In the genomic region with DNA sequence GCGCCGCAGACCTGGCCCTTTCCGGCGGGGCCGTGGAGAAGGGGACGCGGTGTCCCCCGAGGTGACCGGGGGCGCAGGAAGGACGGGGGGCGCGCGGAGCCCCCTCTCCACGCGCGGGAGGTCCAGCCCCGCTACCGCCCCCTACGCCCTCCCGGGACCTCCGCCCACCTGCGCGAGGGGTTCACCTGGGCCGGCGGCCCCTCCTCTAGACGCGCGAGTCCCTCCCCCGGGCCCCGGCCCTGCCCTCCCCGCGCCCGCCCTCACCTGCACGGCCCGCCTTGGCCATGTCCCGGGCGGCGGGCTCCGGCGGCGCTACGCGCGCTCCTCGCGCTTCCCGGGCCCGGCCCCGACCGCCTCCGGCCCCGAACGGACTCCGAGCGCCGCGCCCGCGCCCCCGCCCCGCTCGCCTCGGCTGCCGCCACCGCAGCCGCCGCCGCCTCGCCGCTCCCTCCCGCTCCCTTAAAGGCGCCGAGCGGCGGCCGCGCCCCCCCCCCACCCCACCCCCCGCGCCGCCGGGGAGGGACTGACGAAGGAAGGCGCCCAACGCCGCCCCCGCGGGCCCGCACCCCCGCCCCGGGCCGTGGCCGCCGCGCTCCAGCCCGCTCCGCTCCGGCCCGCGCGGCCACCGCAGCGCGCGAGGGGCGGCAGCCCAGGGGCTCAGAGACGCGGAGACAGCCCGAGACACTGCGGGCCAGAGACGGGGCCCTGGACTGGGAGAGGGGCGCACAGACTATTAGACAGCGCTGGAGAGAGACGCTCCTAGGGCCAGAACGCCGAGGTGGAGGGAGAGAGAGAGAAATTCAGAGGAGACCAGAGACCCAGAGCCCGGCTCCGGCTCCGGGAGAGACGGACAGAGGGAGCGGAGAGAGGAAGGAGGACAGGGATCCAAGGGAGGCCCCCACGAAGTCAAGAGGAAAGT, we compare ENCODE assay signal across 8 cellular contexts. TPM values are rescaled to one million over a fixed set of nuclear protein-coding genes. Genes with fewer than 3 reads are reported as not detected.
DNase-seq lines count a peak whose midpoint lies in the region; ATAC-seq and TF ChIP-seq lines count a peak whose summit lies in the region.

PITPNM3 (minus strand) TSS at position 435 of the 919 bp plus-strand sequence; CDS start at position 286, 149 bp downstream.

- H3K27ac ChIP-seq in mammary epithelial cell (ENCODE audit: insufficient read depth, low read depth, low read length), result peak within 1 kb of the TSS; percentile 42
- H3K27ac ChIP-seq in right lobe of liver, result peak within 1 kb of the TSS in 2 of 3 donors; percentile 21 to 33
- H3K27ac ChIP-seq in thymus (ENCODE audit: low read depth), result no peak within 1 kb of the TSS

- H3K9me3 ChIP-seq in mammary epithelial cell (replicated peaks; ENCODE audit: insufficient read depth, low read length) (no peaks in the 10 kb centered on the region), right lobe of liver (no peaks in the 10 kb centered on the region), thymus (ENCODE audit: control insufficient read depth) (no peaks in the 10 kb centered on the region)

- CTCF ChIA-PET in mammary epithelial cell (lab: Charles Lee; ENCODE audit: low non-redundant PET), result no interaction called here

- no peak for TF ChIP-seq POLR2A in right lobe of liver (IDR thresholded peaks at IDR 0.05)

- ATAC-seq in right lobe of liver (peak; percentile 7 to 24 (median 16)), GM19463 (IDR thresholded peaks at IDR 0.05; ENCODE audit: unreplicated experiment) (no peak), GM21619 (IDR thresholded peaks at IDR 0.05; ENCODE audit: unreplicated experiment) (no peak), HG02852 (IDR thresholded peaks at IDR 0.05; ENCODE audit: unreplicated experiment) (no peak)

- peak within 1 kb of the TSS; percentile 58 for H3K4me3 Mint-ChIP-seq in activated T-cell treated with anti-CD3 and anti-CD28 coated beads, Interleukin-2, amount 50 U/mL, for 24 hours

- no peak for DNase-seq in activated T-cell treated with anti-CD3 and anti-CD28 coated beads, Interleukin-2, amount 50 U/mL, for 24 hours
- DNase-seq in activated T-cell treated with anti-CD3 and anti-CD28 coated beads, Interleukin-2, amount 50 U/mL, for 1 hour, result no peak
- peak; percentile 33 for DNase-seq in mammary epithelial cell
- no peak for DNase-seq in right lobe of liver

- no peak for TF ChIP-seq CTCF in mammary epithelial cell (conservative IDR thresholded peaks at IDR 0.05 in 1 of 2, IDR thresholded peaks at IDR 0.05 in 1 of 2; ENCODE audit: extremely low read depth in 1 of 2, insufficient read depth in 1 of 2, low read depth in 1 of 2, low read length in 2 of 2)
- TF ChIP-seq CTCF in right lobe of liver (IDR thresholded peaks at IDR 0.05), result no peak

- H3K27ac Mint-ChIP-seq in activated T-cell treated with anti-CD3 and anti-CD28 coated beads, Interleukin-2, amount 50 U/mL, for 24 hours, result no peak within 1 kb of the TSS

- H3K9ac ChIP-seq in mammary epithelial cell (ENCODE audit: insufficient read depth, low read length), result peak within 1 kb of the TSS; percentile 68

- intact Hi-C loops in mammary epithelial cell (cut with micrococcal nuclease), result no loop called here
- intact Hi-C loops in right lobe of liver (cut with DNase I), result no loop called here

- no TSS peak for BruUV-seq in mammary epithelial cell (replicated peaks; lab: Mats Ljungman, UMichigan)

- H3K4me2 ChIP-seq in mammary epithelial cell (ENCODE audit: insufficient read depth, low read depth, low read length), result peak within 1 kb of the TSS; percentile 98

- H3K36me3 ChIP-seq in mammary epithelial cell (ENCODE audit: insufficient read depth, low read length) (no peaks in the 10 kb centered on the region), right lobe of liver (no peaks in the 10 kb centered on the region), thymus (ENCODE audit: control insufficient read depth, insufficient read depth) (no peaks in the 10 kb centered on the region)

- H3K27me3 ChIP-seq in mammary epithelial cell (ENCODE audit: insufficient read depth, low read length) (no peaks in the 10 kb centered on the region), right lobe of liver (no peaks in the 10 kb centered on the region), thymus (ENCODE audit: control insufficient read depth, insufficient read depth) (peaks cover 40% of the 10 kb centered on the region)

- H3K4me1 ChIP-seq in mammary epithelial cell (ENCODE audit: insufficient read depth, low read length) (peaks cover 33% of the 10 kb centered on the region), right lobe of liver (peaks cover 0 to 6% (median 0%) of the 10 kb centered on the region in 4 donors), thymus (ENCODE audit: control insufficient read depth, insufficient read depth, low read length) (no peaks in the 10 kb centered on the region)

- H3K4me3 ChIP-seq in mammary epithelial cell (replicated peaks in 1 of 3; ENCODE audit: insufficient read depth in 1 of 3, low read depth in 2 of 3, low read length in 3 of 3) (peak within 1 kb of the TSS; percentile 65 to 75 (median 67)), right lobe of liver (peak within 1 kb of the TSS; percentile 38 to 51 (median 38)), thymus (ENCODE audit: low read length) (peak within 1 kb of the TSS; percentile 39)

- H4K20me1 ChIP-seq in mammary epithelial cell (ENCODE audit: insufficient read depth, low read length), result no peaks in the 10 kb centered on the region

- H3K79me2 ChIP-seq in mammary epithelial cell (ENCODE audit: insufficient read depth, low read length), result peaks cover 7% of the 10 kb centered on the region

- peaks cover 12% of the 10 kb centered on the region for H3K4me1 Mint-ChIP-seq in activated T-cell treated with anti-CD3 and anti-CD28 coated beads, Interleukin-2, amount 50 U/mL, for 24 hours (ENCODE audit: low read depth)

- peaks cover 61% of the 10 kb centered on the region for H3K27me3 Mint-ChIP-seq in activated T-cell treated with anti-CD3 and anti-CD28 coated beads, Interleukin-2, amount 50 U/mL, for 24 hours

- dilution Hi-C loops in mammary epithelial cell (cut with HindIII; ENCODE audit: low sequenced_read_pairs), result no loop called here

- 0% methylated on average over 1 of the region's 122 CpGs for WGBS in mammary epithelial cell (ENCODE audit: low coverage, missing lambda C conversion rate)
- WGBS in right lobe of liver (ENCODE audit: insufficient coverage, low coverage, low lambda C conversion rate, missing lambda C conversion rate), result 7% methylated on average over 15 of the region's 122 CpGs
- 3% methylated on average over 120 of the region's 122 CpGs for WGBS in thymus

- no peaks in the 10 kb centered on the region for H3K36me3 Mint-ChIP-seq in activated T-cell treated with anti-CD3 and anti-CD28 coated beads, Interleukin-2, amount 50 U/mL, for 24 hours (ENCODE audit: low read depth)

- H2AFZ ChIP-seq in mammary epithelial cell (ENCODE audit: low read depth, low read length), result peak within 1 kb of the TSS; percentile 80

- no peaks in the 10 kb centered on the region for H3K9me3 Mint-ChIP-seq in activated T-cell treated with anti-CD3 and anti-CD28 coated beads, Interleukin-2, amount 50 U/mL, for 24 hours

- in situ Hi-C loops in mammary epithelial cell (cut with MboI; ENCODE audit: low sequenced_read_pairs in 2 of 2), result loop anchor here in 1 of 2 donors (10.0 kb wide), 3 partner anchors 52 to 88 kb away; partner anchors contain the start of genes KIAA0753 and TXNDC17

RNA-seq across cellular contexts. Expression of gene PITPNM3, which starts in this region (rescaled TPM):
- total RNA-seq in mammary epithelial cell, result 10 to 100 TPM; 13.3 to 16.5 TPM
- polyA plus RNA-seq in mammary epithelial cell, result 8.2 TPM
- 24.1 TPM for polyA minus RNA-seq in mammary epithelial cell
- total RNA-seq in right lobe of liver, result 1 to 10 TPM in 5 of 6 experiments, under 1 TPM in 1; 0.91 to 3.8 (median 1.2) TPM
- 0.52 TPM for polyA plus RNA-seq in thymus

Comparison
In these comparisons a context has a peak if more than half of its experiments do, and no peak if none do; other contexts are left out.
1. ATAC-seq: peak in right lobe of liver (4 of 4); none in GM19463 (single experiment), GM21619 (single experiment) and HG02852 (single experiment).
2. Peak in every context shown above with its lines, with median percentiles within 50 percentile points of each other: H3K4me3 ChIP-seq.